1 cellular context compared by ENCODE assay signal in genomic region chr3:187105700-187106099, GRCh38.
TF ChIP-seq lines count a peak whose summit lies in the region.

No MANE protein-coding gene starts in this region.

TF ChIP-seq in GM23338, 12 proteins besides CTCF, POLR2A, EP300 and RAD21 (continued from another document):
- TF ChIP-seq STAT1 (IDR thresholded peaks at IDR 0.05; ENCODE audit: unreplicated experiment) (no peak), REST (IDR thresholded peaks at IDR 0.05; ENCODE audit: unreplicated experiment) (no peak)
